In the genomic region with DNA sequence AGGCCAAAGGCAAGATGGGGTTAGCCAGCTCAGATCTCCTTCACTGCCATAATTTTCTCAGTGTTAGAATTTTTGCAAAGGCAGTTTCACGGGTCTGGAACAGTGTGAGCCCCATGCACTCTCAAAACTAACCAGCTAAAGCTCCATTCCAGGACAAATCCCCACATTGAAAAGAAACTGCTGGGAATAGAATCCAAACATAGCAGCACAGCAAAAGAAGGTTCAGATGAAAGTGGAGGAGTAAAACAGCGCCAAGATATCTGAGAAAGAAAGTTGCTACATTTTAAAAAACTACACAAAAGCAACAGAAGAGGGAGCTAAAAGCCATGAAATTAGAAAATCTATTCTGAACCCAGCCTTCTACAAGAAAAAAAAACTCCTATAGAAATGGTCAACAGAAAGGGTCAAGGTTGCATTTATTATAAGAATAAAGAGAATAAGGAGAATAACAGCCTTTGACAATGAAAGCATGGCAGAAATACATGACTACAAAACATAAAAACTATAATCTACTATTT, we compare ENCODE assay signal across 10 cellular contexts. TPM values are rescaled to one million over a fixed set of nuclear protein-coding genes. Genes with fewer than 3 reads are reported as not detected.
A peak's percentile ranks its signal among the peaks of the same experiment; 100 is the strongest.
DNase-seq lines count a peak whose midpoint lies in the region; ATAC-seq and TF ChIP-seq lines count a peak whose summit lies in the region.
"Had no signal": no experiment of that assay in that cellular context is flagged by ENCODE, and none has a peak within 500 bp of the region (broad histone marks: within the 10 kb centered on the region; RNA-seq: fewer than 3 reads in every experiment).

No MANE protein-coding gene starts in this region.

- no peak for ATAC-seq in activated T-helper 17 cell treated with anti-CD3 and anti-CD28 coated beads, Interleukin-2, amount 50 U/mL, for 72 hours (replicated peaks)
- no peak for ATAC-seq in stimulated activated naive B cell treated with anti-CD40 and anti-IgM and Interleukin-4, amounts not matched to agents 10 μg/mL and 1 μg/mL and 100 μg/mL, for 72 hours (replicated peaks)
- ATAC-seq in HG02798 (IDR thresholded peaks at IDR 0.05; ENCODE audit: poor library complexity, unreplicated experiment), result no peak

- peak; percentile 14 for DNase-seq in DMS 273 treated with DMSO at 0.1 percent for 48 hours (lab: John Stamatoyannopoulos, UW)
- DNase-seq in KBM-7, result peak; percentile 61
- no peak for DNase-seq in activated gamma-delta T cell treated with Interleukin-2 at 50 U/mL for 16 hours
- DNase-seq in activated gamma-delta T cell (lab: John Stamatoyannopoulos, UW), result no peak
- no peak for DNase-seq in stimulated activated naive B cell treated with anti-CD40 and anti-IgM and Interleukin-4, amounts not matched to agents 10 μg/mL and 1 μg/mL and 100 μg/mL, for 72 hours

- H3K9ac ChIP-seq in liver (ENCODE audit: low read depth in 1 of 2, low read length in 2 of 2), result no peak overlapping the region

- H3K27ac ChIP-seq in liver (ENCODE audit: low read depth in 1 of 2, low read length in 2 of 2), result no peak overlapping the region
- H3K27ac ChIP-seq: neutrophil, SJSA1 had no signal

- 9% methylated on average over 2 of the region's 2 CpGs for WGBS in liver

- in situ Hi-C loops in KBM-7 (cut with MboI; ENCODE audit: low pct_unique_long_range_greater_than_20kb, low sequenced_read_pairs), result loop anchor here (25.0 kb wide), 1 partner anchor 208 kb away; no protein-coding TSS in a partner anchor

- H3K4me1 Mint-ChIP-seq in activated T-helper 17 cell treated with anti-CD3 and anti-CD28 coated beads, Interleukin-2, amount 50 U/mL, for 72 hours, result no peaks in the 10 kb centered on the region
- H3K4me1 Mint-ChIP-seq in stimulated activated naive B cell treated with anti-CD40 and anti-IgM and Interleukin-4, amounts not matched to agents 10 μg/mL and 1 μg/mL and 100 μg/mL, for 72 hours, result peaks cover 2 to 9% of the 10 kb centered on the region in 2 donors

- TF ChIP-seq CTCF in liver (IDR thresholded peaks at IDR 0.05; ENCODE audit: low read depth, low read length, missing input control), result peak; percentile 38

- H3K36me3 ChIP-seq in liver (ENCODE audit: control insufficient read depth in 4 of 4, insufficient read depth in 3 of 4, low read depth in 1 of 4, low read length in 3 of 4), result no peaks in the 10 kb centered on the region
- H3K36me3 ChIP-seq: neutrophil, SJSA1 had no signal

- peak overlapping the region; percentile 42 for H3K4me3 Mint-ChIP-seq in activated T-helper 17 cell treated with anti-CD3 and anti-CD28 coated beads, Interleukin-2, amount 50 U/mL, for 72 hours
- H3K4me3 Mint-ChIP-seq in stimulated activated naive B cell treated with anti-CD40 and anti-IgM and Interleukin-4, amounts not matched to agents 10 μg/mL and 1 μg/mL and 100 μg/mL, for 72 hours, result no peak overlapping the region

- H3K27ac Mint-ChIP-seq in activated T-helper 17 cell treated with anti-CD3 and anti-CD28 coated beads, Interleukin-2, amount 50 U/mL, for 72 hours, result no peak overlapping the region
- H3K27ac Mint-ChIP-seq in stimulated activated naive B cell treated with anti-CD40 and anti-IgM and Interleukin-4, amounts not matched to agents 10 μg/mL and 1 μg/mL and 100 μg/mL, for 72 hours, result no peak overlapping the region

- H3K9me3 Mint-ChIP-seq in activated T-helper 17 cell treated with anti-CD3 and anti-CD28 coated beads, Interleukin-2, amount 50 U/mL, for 72 hours, result no peaks in the 10 kb centered on the region
- H3K9me3 Mint-ChIP-seq in stimulated activated naive B cell treated with anti-CD40 and anti-IgM and Interleukin-4, amounts not matched to agents 10 μg/mL and 1 μg/mL and 100 μg/mL, for 72 hours, result no peaks in the 10 kb centered on the region

- no peak overlapping the region for H3K4me3 ChIP-seq in liver (ENCODE audit: low read depth in 1 of 3, low read length in 3 of 3)
- H3K4me3 ChIP-seq: SJSA1 had no signal

- H3K27me3 ChIP-seq in liver (ENCODE audit: control insufficient read depth in 4 of 4, insufficient read depth in 4 of 4, low read length in 3 of 4), result peaks cover 0 to 2% (median 0%) of the 10 kb centered on the region in 4 donors
- H3K27me3 ChIP-seq: neutrophil, SJSA1 had no signal

- no peaks in the 10 kb centered on the region for H3K9me3 ChIP-seq in liver (ENCODE audit: control insufficient read depth in 4 of 4, low read length in 3 of 4)
- H3K9me3 ChIP-seq: neutrophil, SJSA1 had no signal

- peak; percentile 70 for TF ChIP-seq RAD21 in liver (IDR thresholded peaks at IDR 0.05)

- H3K27me3 Mint-ChIP-seq in activated T-helper 17 cell treated with anti-CD3 and anti-CD28 coated beads, Interleukin-2, amount 50 U/mL, for 72 hours, result no peaks in the 10 kb centered on the region
- H3K27me3 Mint-ChIP-seq in stimulated activated naive B cell treated with anti-CD40 and anti-IgM and Interleukin-4, amounts not matched to agents 10 μg/mL and 1 μg/mL and 100 μg/mL, for 72 hours, result peaks cover 0 to 8% of the 10 kb centered on the region in 2 donors

- H3K36me3 Mint-ChIP-seq in activated T-helper 17 cell treated with anti-CD3 and anti-CD28 coated beads, Interleukin-2, amount 50 U/mL, for 72 hours (ENCODE audit: low read depth), result no peaks in the 10 kb centered on the region
- H3K36me3 Mint-ChIP-seq in stimulated activated naive B cell treated with anti-CD40 and anti-IgM and Interleukin-4, amounts not matched to agents 10 μg/mL and 1 μg/mL and 100 μg/mL, for 72 hours, result no peaks in the 10 kb centered on the region

- H3K4me1 ChIP-seq in liver (ENCODE audit: control insufficient read depth in 4 of 4, insufficient read depth in 4 of 4, low read length in 3 of 4), result no peaks in the 10 kb centered on the region
- H3K4me1 ChIP-seq: SJSA1 had no signal

TF ChIP-seq in liver, 16 proteins besides CTCF, POLR2A, EP300 and RAD21:
- TF ChIP-seq EGR1 (IDR thresholded peaks at IDR 0.05; ENCODE audit: low read depth in 2 of 2) (no peak), REST (IDR thresholded peaks at IDR 0.05) (no peak)

RNA-seq across cellular contexts. Expression of gene SLC7A3, which starts 39.6 kb away (rescaled TPM):
- not detected for total RNA-seq in activated T-helper 17 cell treated with anti-CD3 and anti-CD28 coated beads, Interleukin-2, amount 50 U/mL, for 72 hours
- under 1 TPM in 1 of 2 donors, not detected in 1; 0.09 TPM for total RNA-seq in liver
- polyA plus RNA-seq in liver, result not detected

Comparison
In these comparisons a context has a peak if more than half of its experiments do, and no peak if none do; other contexts are left out.
1. DNase-seq: peak in DMS 273 treated with DMSO at 0.1 percent for 48 hours (single experiment) and KBM-7 (single experiment); none in activated gamma-delta T cell treated with Interleukin-2 at 50 U/mL for 16 hours (single experiment), activated gamma-delta T cell (single experiment) and stimulated activated naive B cell treated with anti-CD40 and anti-IgM and Interleukin-4, amounts not matched to agents 10 μg/mL and 1 μg/mL and 100 μg/mL, for 72 hours (single experiment).